ENCODE assay signal across 12 cellular contexts in the genomic region with DNA sequence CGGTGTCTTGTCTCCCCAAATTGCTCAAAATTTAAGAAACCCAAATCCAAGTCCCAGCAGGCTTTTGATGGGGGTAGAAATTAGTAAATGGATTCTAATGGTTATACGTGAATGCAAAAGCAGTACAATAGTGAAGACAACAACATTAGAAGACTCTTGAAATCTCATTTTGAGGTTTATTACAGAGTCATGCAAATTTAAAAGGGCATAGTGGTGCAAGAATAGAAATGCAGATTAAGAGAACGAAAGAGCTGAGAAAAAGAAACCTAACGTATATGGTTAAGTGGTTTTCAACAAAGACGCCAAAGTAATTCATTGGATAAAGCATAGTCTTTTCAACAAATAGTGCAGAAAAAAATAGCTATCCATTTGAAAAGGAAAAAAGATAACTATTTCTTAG. TPM values are rescaled to one million over a fixed set of nuclear protein-coding genes. Genes with fewer than 3 reads are reported as not detected.
A peak's percentile ranks its signal among the peaks of the same experiment; 100 is the strongest.
DNase-seq lines count a peak whose midpoint lies in the region; ATAC-seq, FAIRE-seq and TF ChIP-seq lines count a peak whose summit lies in the region.
"Had no signal": no experiment of that assay in that cellular context is flagged by ENCODE, and none has a peak within 500 bp of the region (broad histone marks: within the 10 kb centered on the region; RNA-seq: fewer than 3 reads in every experiment).

No MANE protein-coding gene starts in this region.

- CTCF ChIA-PET in activated CD8-positive, alpha-beta T cell treated with anti-CD3 and anti-CD28 coated beads, Interleukin-2, amount 10 ng/mL, durations not matched to agents 7 days and 5 days (lab: Charles Lee) = interaction anchor here (1.2 to 1.9 kb wide), 4 partner anchors 12 to 39 kb away, joined by 5 to 15 read pairs (median 6); partner anchors contain the start of gene MBD1

- TF ChIP-seq CTCF in hepatocyte (IDR thresholded peaks at IDR 0.05; ENCODE audit: poor library complexity) = no peak
- no peak for TF ChIP-seq CTCF in lower leg skin (IDR thresholded peaks at IDR 0.05)

- peaks cover 3% of the 10 kb centered on the region for H3K27me3 Mint-ChIP-seq in activated CD8-positive, alpha-beta T cell treated with anti-CD3 and anti-CD28 coated beads, Interleukin-2, amount 10 ng/mL, durations not matched to agents 7 days and 5 days (ENCODE audit: low read depth)

- peak overlapping the region; percentile 67 for H3K4me3 Mint-ChIP-seq in activated CD8-positive, alpha-beta T cell treated with anti-CD3 and anti-CD28 coated beads, Interleukin-2, amount 10 ng/mL, durations not matched to agents 7 days and 5 days

- intact Hi-C loops in lower leg skin (cut with DNase I; ENCODE audit: low total_unique reads) = no loop called here

- POLR2A ChIA-PET in activated CD8-positive, alpha-beta T cell treated with anti-CD3 and anti-CD28 coated beads, Interleukin-2, amount 10 ng/mL, durations not matched to agents 7 days and 5 days (lab: Charles Lee) = interaction anchor here (0.9 to 1.5 kb wide), 3 partner anchors 39 to 54 kb away, joined by 4 to 5 read pairs (median 4); partner anchors contain the start of genes CFAP53, MBD1 and SKA1

- DNase-seq in GM12892 (ENCODE audit: insufficient read length) (no peak), NCI-H2227 (lab: John Stamatoyannopoulos, UW; ENCODE audit: unreplicated experiment) (no peak), GM03348 (ENCODE audit: low spot score) (no peak), hepatocyte (ENCODE audit: low spot score) (no peak), lower leg skin (ENCODE audit: low spot score in 2 of 2) (no peak)
- no peak for DNase-seq in activated CD8-positive, alpha-beta T cell treated with anti-CD3 and anti-CD28 coated beads, Interleukin-2, amount 10 ng/mL, durations not matched to agents 7 days and 5 days
- DNase-seq: activated CD8-positive, alpha-beta memory T cell treated with anti-CD3 and anti-CD28 coated beads, Interleukin-2, amount 50 U/mL, for 48 hours; NCI-H69 had no signal

- H3K4me3 ChIP-seq in hepatocyte (no peak overlapping the region), lower leg skin (ENCODE audit: low read depth, poor library complexity, severe bottlenecking) (no peak overlapping the region)
- H3K4me3 ChIP-seq: breast epithelium had no signal

- H3K27ac ChIP-seq in hepatocyte = no peak overlapping the region
- H3K27ac ChIP-seq: breast epithelium had no signal

- no peaks in the 10 kb centered on the region for H3K36me3 ChIP-seq in hepatocyte (replicated peaks; ENCODE audit: insufficient read depth, low read depth)
- H3K36me3 ChIP-seq: breast epithelium had no signal

- 81% methylated on average over 5 of the region's 5 CpGs for WGBS in hepatocyte (ENCODE audit: low lambda C conversion rate, missing lambda C conversion rate)
- WGBS in lower leg skin, 2 donors = 82 to 85% methylated on average over 5 of the region's 5 CpGs

- FAIRE-seq in GM12892 (lab: Jason Lieb, UNC) = peak; percentile 66
- FAIRE-seq: keratinocyte had no signal

- no peaks in the 10 kb centered on the region for H4K20me1 ChIP-seq in hepatocyte (ENCODE audit: insufficient read depth, poor library complexity, severe bottlenecking)

- H3K27me3 ChIP-seq in hepatocyte = no peaks in the 10 kb centered on the region

- peaks cover 8% of the 10 kb centered on the region for H3K9me3 Mint-ChIP-seq in activated CD8-positive, alpha-beta T cell treated with anti-CD3 and anti-CD28 coated beads, Interleukin-2, amount 10 ng/mL, durations not matched to agents 7 days and 5 days (ENCODE audit: insufficient read depth)

- H3K79me2 ChIP-seq in hepatocyte = no peaks in the 10 kb centered on the region

- H3K36me3 Mint-ChIP-seq in activated CD8-positive, alpha-beta T cell treated with anti-CD3 and anti-CD28 coated beads, Interleukin-2, amount 10 ng/mL, durations not matched to agents 7 days and 5 days (ENCODE audit: low read depth) = peaks cover 9% of the 10 kb centered on the region

- TF ChIP-seq POLR2A in GM12892 (IDR thresholded peaks at IDR 0.05; ENCODE audit: low read depth, low read length) (no peak), lower leg skin (IDR thresholded peaks at IDR 0.05) (no peak)

- ATAC-seq in GM19468 (IDR thresholded peaks at IDR 0.05; ENCODE audit: extremely low read depth, unreplicated experiment) (peak; percentile 54), HG03175 (IDR thresholded peaks at IDR 0.05; ENCODE audit: unreplicated experiment) (peak; percentile 72)
- ATAC-seq in activated CD8-positive, alpha-beta T cell treated with anti-CD3 and anti-CD28 coated beads, Interleukin-2, amount 10 ng/mL, durations not matched to agents 7 days and 5 days = peak; percentile 74

- H3K27ac Mint-ChIP-seq in activated CD8-positive, alpha-beta T cell treated with anti-CD3 and anti-CD28 coated beads, Interleukin-2, amount 10 ng/mL, durations not matched to agents 7 days and 5 days = peak overlapping the region; percentile 85

- H3K9me2 ChIP-seq in hepatocyte (replicated peaks; ENCODE audit: insufficient read depth) = no peaks in the 10 kb centered on the region

- no peak overlapping the region for H3K4me2 ChIP-seq in hepatocyte

- no peaks in the 10 kb centered on the region for H3K9me3 ChIP-seq in hepatocyte (ENCODE audit: low read depth)
- H3K9me3 ChIP-seq: breast epithelium had no signal

- H3K4me1 Mint-ChIP-seq in activated CD8-positive, alpha-beta T cell treated with anti-CD3 and anti-CD28 coated beads, Interleukin-2, amount 10 ng/mL, durations not matched to agents 7 days and 5 days (ENCODE audit: low read depth) = peaks cover 29% of the 10 kb centered on the region

- H2AFZ ChIP-seq in hepatocyte = no peak overlapping the region

- no peaks in the 10 kb centered on the region for H3K4me1 ChIP-seq in hepatocyte (ENCODE audit: insufficient read depth)
- H3K4me1 ChIP-seq: breast epithelium had no signal

RNA-seq across cellular contexts. Expression of gene CXXC1, which starts 33.2 kb away (rescaled TPM):
- 108 TPM for polyA plus RNA-seq in GM12892 (2012; ENCODE audit: missing spikeins)
- 100 to 1,000 TPM; 136 to 158 TPM for total RNA-seq in activated CD8-positive, alpha-beta T cell treated with anti-CD3 and anti-CD28 coated beads, Interleukin-2, amount 10 ng/mL, durations not matched to agents 7 days and 5 days
- total RNA-seq in hepatocyte (33.3 and 52.7 TPM in 2 replicates), lower leg skin (100 to 1,000 TPM in 2 of 4 donors, 10 to 100 TPM in 2; 67.3 to 173 (median 106) TPM)
- polyA plus RNA-seq in hepatocyte = 68.3 and 89.3 TPM in 2 replicates

RNA-seq across cellular contexts. Expression of gene MBD1, which starts 39.4 kb away (rescaled TPM):
- 47.7 TPM for polyA plus RNA-seq in GM12892 (2012; ENCODE audit: missing spikeins)
- 100 to 1,000 TPM in 1 of 2 experiments, 10 to 100 TPM in 1; 97.3 to 101 TPM for total RNA-seq in activated CD8-positive, alpha-beta T cell treated with anti-CD3 and anti-CD28 coated beads, Interleukin-2, amount 10 ng/mL, durations not matched to agents 7 days and 5 days
- 38.8 and 53.1 TPM in 2 replicates for total RNA-seq in hepatocyte
- polyA plus RNA-seq in hepatocyte = 53.0 and 54.2 TPM in 2 replicates
- 100 to 1,000 TPM; 113 to 140 (median 122) TPM for total RNA-seq in lower leg skin

RNA-seq across cellular contexts. Expression of gene SKA1, which starts 54.1 kb away (rescaled TPM):
- polyA plus RNA-seq in GM12892 (2012; ENCODE audit: missing spikeins) = 17.2 TPM
- total RNA-seq in activated CD8-positive, alpha-beta T cell treated with anti-CD3 and anti-CD28 coated beads, Interleukin-2, amount 10 ng/mL, durations not matched to agents 7 days and 5 days = 10 to 100 TPM; 46.3 to 48.9 TPM
- total RNA-seq in hepatocyte = 5.5 and 7.5 TPM in 2 replicates
- 1.5 and 4.0 TPM in 2 replicates for polyA plus RNA-seq in hepatocyte
- total RNA-seq in lower leg skin = under 1 TPM; 0.07 to 0.68 (median 0.27) TPM

RNA-seq across cellular contexts. Expression of gene CFAP53, which starts 54.4 kb away (rescaled TPM):
- polyA plus RNA-seq in GM12892 (2012; ENCODE audit: missing spikeins) = 0.23 TPM
- total RNA-seq in activated CD8-positive, alpha-beta T cell treated with anti-CD3 and anti-CD28 coated beads, Interleukin-2, amount 10 ng/mL, durations not matched to agents 7 days and 5 days = under 1 TPM; 0.21 to 0.29 TPM
- total RNA-seq in hepatocyte (0.24 and 0.50 TPM in 2 replicates), lower leg skin (under 1 TPM in 3 of 4 donors, not detected in 1; 0.23 to 0.37 (median 0.34) TPM)
- polyA plus RNA-seq in hepatocyte = 0.24 and 0.86 TPM in 2 replicates
